29 cellular contexts compared by ENCODE assay signal in the genomic region with DNA sequence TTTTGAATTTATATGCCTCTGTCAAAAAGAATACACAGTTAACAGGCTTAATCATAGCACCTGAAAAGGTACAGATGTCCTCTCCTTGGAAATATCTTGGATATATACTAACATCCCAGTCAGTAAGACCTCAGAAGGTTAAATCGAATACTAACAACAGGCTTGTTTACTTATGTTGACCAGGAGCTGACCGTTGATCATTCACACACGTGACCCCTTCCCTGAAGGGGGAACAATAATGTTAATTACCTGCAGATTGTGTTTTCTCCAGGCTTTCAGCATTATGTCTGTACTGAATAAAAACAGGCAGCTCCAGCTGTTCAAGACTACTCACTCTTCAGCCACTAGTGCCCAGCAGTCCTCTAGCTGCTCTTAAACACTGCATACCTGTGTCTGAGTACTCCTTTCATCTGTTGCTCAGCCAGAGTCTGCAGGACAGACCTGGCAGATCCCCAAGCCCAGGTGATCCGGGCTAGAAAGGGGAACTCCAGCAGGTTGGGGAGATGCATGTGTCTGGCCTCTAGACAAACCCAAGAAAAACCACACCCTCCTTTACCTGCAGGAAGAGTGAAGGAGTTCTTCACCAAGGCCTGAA.
"Had no signal": no experiment of that assay in that cellular context is flagged by ENCODE, and none has a peak within 500 bp of the region (broad histone marks: within the 10 kb centered on the region; RNA-seq: fewer than 3 reads in every experiment).

No MANE protein-coding gene starts in this region.

- H3K4me2 ChIP-seq: neural progenitor cell had no signal

- H3K4me3 ChIP-seq: coronary artery, esophagus muscularis mucosa, heart right ventricle, lung, neural progenitor cell, right lobe of liver, suprapubic skin, vagina had no signal

- DNase-seq: dermis blood vessel endothelial cell; effector memory CD4-positive, alpha-beta T cell; foreskin melanocyte; glutamatergic neuron; heart right ventricle; hippocampal formation; immature natural killer cell; islet precursor cell; kidney glomerular epithelial cell; mesenchymal stem cell; midbrain; naive thymus-derived CD4-positive, alpha-beta T cell; small intestine; stimulated activated CD4-positive, alpha-beta T cell treated with anti-CD3 and anti-CD28 coated beads, Interleukin-15, amount 100 ng/mL, for 24 hours; stimulated activated CD4-positive, alpha-beta T cell treated with anti-CD3 and anti-CD28 coated beads, Interleukin-2, amount 100 ng/mL, for 48 hours; stimulated activated naive B cell treated with anti-CD40 and anti-IgM and Interleukin-4, amounts not matched to agents 10 μg/mL and 1 μg/mL and 100 μg/mL, for 72 hours; stimulated activated naive CD8-positive, alpha-beta T cell treated with anti-CD3 and anti-CD28 coated beads, Interleukin-15, amount 100 ng/mL, for 72 hours; trophoblast cell had no signal

- H3K27ac ChIP-seq: coronary artery, esophagus muscularis mucosa, heart right ventricle, neural progenitor cell, parathyroid adenoma, right lobe of liver, suprapubic skin, vagina had no signal

- H3K36me3 ChIP-seq: esophagus muscularis mucosa, heart right ventricle, neural progenitor cell, right lobe of liver, suprapubic skin, vagina had no signal

- ATAC-seq: heart right ventricle; naive thymus-derived CD4-positive, alpha-beta T cell; stimulated activated naive B cell treated with anti-CD40 and anti-IgM and Interleukin-4, amounts not matched to agents 10 μg/mL and 1 μg/mL and 100 μg/mL, for 72 hours; stimulated activated naive CD8-positive, alpha-beta T cell treated with anti-CD3 and anti-CD28 coated beads, Interleukin-15, amount 100 ng/mL, for 72 hours had no signal

- H3K9me3 ChIP-seq: esophagus muscularis mucosa, heart right ventricle, right lobe of liver, suprapubic skin, vagina had no signal

- H3K9ac ChIP-seq: neural progenitor cell, parathyroid adenoma had no signal

- H2AFZ ChIP-seq: neural progenitor cell, parathyroid adenoma had no signal

- H3K36me3 Mint-ChIP-seq: neural progenitor cell; stimulated activated naive B cell treated with anti-CD40 and anti-IgM and Interleukin-4, amounts not matched to agents 10 μg/mL and 1 μg/mL and 100 μg/mL, for 72 hours had no signal

- H3K27me3 ChIP-seq: right lobe of liver, vagina had no signal

- H3K4me1 ChIP-seq: parathyroid adenoma, vagina had no signal

- H3K4me3 Mint-ChIP-seq: immature natural killer cell; naive thymus-derived CD4-positive, alpha-beta T cell; nephron; neural progenitor cell; stimulated activated naive B cell treated with anti-CD40 and anti-IgM and Interleukin-4, amounts not matched to agents 10 μg/mL and 1 μg/mL and 100 μg/mL, for 72 hours; stimulated activated naive CD8-positive, alpha-beta T cell treated with anti-CD3 and anti-CD28 coated beads, Interleukin-15, amount 100 ng/mL, for 72 hours had no signal

- H3K9me3 Mint-ChIP-seq: immature natural killer cell; nephron; neural progenitor cell; stimulated activated naive CD8-positive, alpha-beta T cell treated with anti-CD3 and anti-CD28 coated beads, Interleukin-15, amount 100 ng/mL, for 72 hours had no signal

- H3K79me2 ChIP-seq: parathyroid adenoma had no signal

- H3K27ac Mint-ChIP-seq: immature natural killer cell; nephron; neural progenitor cell; progenitor cell of endocrine pancreas; stimulated activated naive B cell treated with anti-CD40 and anti-IgM and Interleukin-4, amounts not matched to agents 10 μg/mL and 1 μg/mL and 100 μg/mL, for 72 hours; stimulated activated naive CD8-positive, alpha-beta T cell treated with anti-CD3 and anti-CD28 coated beads, Interleukin-15, amount 100 ng/mL, for 72 hours had no signal

- FAIRE-seq: endothelial cell of umbilical vein, small intestine had no signal
